In the genomic region with DNA sequence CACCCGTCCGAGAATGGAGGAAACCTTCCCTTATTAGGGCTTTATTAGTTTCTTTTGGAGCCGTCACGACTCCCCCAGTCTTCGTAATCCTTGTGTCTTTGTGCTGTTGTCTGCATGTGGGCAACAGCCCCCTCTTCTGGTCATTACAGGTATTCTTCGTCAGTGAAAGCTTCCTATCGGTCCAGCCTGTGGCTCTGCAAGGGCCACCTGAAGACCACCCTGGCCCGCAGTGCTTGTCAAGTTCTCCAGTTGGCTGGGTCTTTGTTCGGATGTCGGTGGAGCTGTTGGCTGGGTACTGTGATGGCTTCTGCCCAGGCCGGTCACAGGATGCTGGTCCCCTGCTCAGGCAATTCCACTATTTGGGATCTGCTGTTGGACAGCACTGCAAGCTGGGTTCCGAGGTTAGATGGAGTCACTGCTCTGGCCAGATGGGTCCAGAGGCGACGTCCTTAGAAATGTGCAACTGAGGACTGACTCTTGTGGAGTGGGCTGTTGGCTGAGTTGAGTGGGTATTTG, we compare ENCODE assay signal across 8 cellular contexts. TPM values are rescaled to one million over a fixed set of nuclear protein-coding genes. Genes with fewer than 3 reads are reported as not detected.
DNase-seq lines count a peak whose midpoint lies in the region; ATAC-seq and TF ChIP-seq lines count a peak whose summit lies in the region.

No MANE protein-coding gene starts in this region.

- no peaks in the 10 kb centered on the region for H3K9me3 ChIP-seq in uterus

- no peaks in the 10 kb centered on the region for H3K79me2 ChIP-seq in GM23338 (replicated peaks; ENCODE audit: insufficient read depth)

- intact Hi-C loops in uterus (cut with DNase I; ENCODE audit: low total_unique reads), result loop anchor here (10.0 kb wide), 1 partner anchor 212 kb away; no protein-coding TSS in a partner anchor

- no peaks in the 10 kb centered on the region for H4K20me1 ChIP-seq in GM23338 (replicated peaks; ENCODE audit: insufficient read depth)

- peak; percentile 98 for ATAC-seq in GM23338
- no peak for ATAC-seq in GM21737 (IDR thresholded peaks at IDR 0.05; ENCODE audit: unreplicated experiment)

- no peak overlapping the region for H3K4me2 ChIP-seq in GM23338

- peaks cover 69% of the 10 kb centered on the region for H3K36me3 Mint-ChIP-seq in GM23338 (ENCODE audit: low read depth)
- H3K36me3 Mint-ChIP-seq in neural crest cell (ENCODE audit: low read depth), result peaks cover 35% of the 10 kb centered on the region

- peaks cover 27% of the 10 kb centered on the region; the same call in 1 of the 2 replicates for H3K36me3 ChIP-seq in GM23338 (ENCODE audit: insufficient read depth)
- peaks cover 0 to 3% of the 10 kb centered on the region in 2 donors for H3K36me3 ChIP-seq in uterus

- H3K9me3 Mint-ChIP-seq in GM23338, result peaks cover 15% of the 10 kb centered on the region
- H3K9me3 Mint-ChIP-seq in neural crest cell, result peaks cover 6% of the 10 kb centered on the region

- H3K4me1 Mint-ChIP-seq in GM23338 (no peaks in the 10 kb centered on the region), neural crest cell (peaks cover 6% of the 10 kb centered on the region)

- H3K4me3 Mint-ChIP-seq in GM23338 (no peak overlapping the region), neural crest cell (no peak overlapping the region)

- TF ChIP-seq POLR2A in uterus (IDR thresholded peaks at IDR 0.05), result no peak

- H3K27me3 Mint-ChIP-seq in GM23338 (ENCODE audit: insufficient read depth, low read depth, poor library complexity) (peaks cover 3% of the 10 kb centered on the region), neural crest cell (ENCODE audit: low read depth) (no peaks in the 10 kb centered on the region)

- no peak overlapping the region for H2AFZ ChIP-seq in GM23338

- DNase-seq in CD1c-positive myeloid dendritic cell (ENCODE audit: extremely low spot score), result peak; percentile 57
- DNase-seq in GM23338 (ENCODE audit: low spot score), result peak; percentile 89
- peak; percentile 25 for DNase-seq in NCI-H69 (lab: John Stamatoyannopoulos, UW)
- peak; percentile 24 for DNase-seq in activated T-cell treated with anti-CD3 and anti-CD28 coated beads for 4 hours
- DNase-seq in fibroblast of pulmonary artery (ENCODE audit: low read depth), result peak; percentile 81
- DNase-seq in neural crest cell (ENCODE audit: low read depth, low spot score), result peak; percentile 71
- DNase-seq in uterus, result peak; percentile 59 to 73

- H3F3A ChIP-seq in GM23338 (replicated peaks; ENCODE audit: low read depth), result no peaks in the 10 kb centered on the region

- no peaks in the 10 kb centered on the region for H3K27me3 ChIP-seq in GM23338 (ENCODE audit: insufficient read depth)
- H3K27me3 ChIP-seq in uterus, result no peaks in the 10 kb centered on the region

- peak; percentile 89 to 93 for TF ChIP-seq CTCF in GM23338 (conservative IDR thresholded peaks at IDR 0.05; ENCODE audit: low read depth in 2 of 2)
- TF ChIP-seq CTCF in fibroblast of pulmonary artery (IDR thresholded peaks at IDR 0.05; ENCODE audit: low read length, missing control alignments), result peak; percentile 80
- peak; percentile 89 for TF ChIP-seq CTCF in neural crest cell (conservative IDR thresholded peaks at IDR 0.05)
- TF ChIP-seq CTCF in uterus (IDR thresholded peaks at IDR 0.05), result peak; percentile 76 to 84 (median 80)

- H3K27ac ChIP-seq in GM23338 (ENCODE audit: low read depth) (no peak overlapping the region), uterus (peak overlapping the region in 1 of 2 donors; percentile 38)

- H3K4me1 ChIP-seq in GM23338 (ENCODE audit: insufficient read depth) (no peaks in the 10 kb centered on the region), uterus (no peaks in the 10 kb centered on the region)

- no peak overlapping the region for H3K4me3 ChIP-seq in GM23338
- no peak overlapping the region for H3K4me3 ChIP-seq in fibroblast of pulmonary artery (replicated peaks; ENCODE audit: low read depth, low read length)
- no peak overlapping the region for H3K4me3 ChIP-seq in uterus

- H3K9me2 ChIP-seq in GM23338 (ENCODE audit: insufficient read depth), result peaks cover 5% of the 10 kb centered on the region; the same call in 1 of the 2 replicates

- H3K27ac Mint-ChIP-seq in GM23338 (no peak overlapping the region), neural crest cell (ENCODE audit: unreplicated experiment) (no peak overlapping the region)

TF ChIP-seq in GM23338, 12 proteins besides CTCF, POLR2A, EP300 and RAD21:
- TF ChIP-seq POLR2AphosphoS5 (IDR thresholded peaks at IDR 0.05; ENCODE audit: low read depth) (no peak), NANOG (IDR thresholded peaks at IDR 0.05; ENCODE audit: borderline replicate concordance) (peak; percentile 22; the same call in 1 of the 2 replicates), CREB1 (CRISPR knock-in tag; IDR thresholded peaks at IDR 0.05; ENCODE audit: low read depth) (no peak), ETS1 (IDR thresholded peaks at IDR 0.05) (no peak), ZNF462 (CRISPR knock-in tag; IDR thresholded peaks at IDR 0.05) (0 out of 2 replicates have a peak, but pooled peaks have one; percentile 7), ZNF114 (CRISPR knock-in tag; IDR thresholded peaks at IDR 0.05) (no peak)

RNA-seq across cellular contexts. Expression of gene E2F6, which starts 19.2 kb away (rescaled TPM):
- 20.7 and 30.2 TPM in 2 replicates for total RNA-seq in GM23338 (2014; rRNA removed; shearing (Covaris generic))
- 11.9 and 16.9 TPM in 2 replicates for polyA plus RNA-seq in GM23338 (2016; fragmentation: Nextera tagmentation; extraction: Ambion mirVana)
- 28.5 and 28.9 TPM in 2 replicates for total RNA-seq in neural crest cell
- 10 to 100 TPM; 10.2 to 25.0 (median 20.7) TPM for total RNA-seq in uterus

Comparison
In these comparisons a context has a peak if more than half of its experiments do, and no peak if none do; other contexts are left out.
1. DNase-seq: peak in every context shown above with its lines; median percentile 89 in GM23338; 81 in fibroblast of pulmonary artery; 71 in neural crest cell; 66 in uterus; 57 in CD1c-positive myeloid dendritic cell; 25 in NCI-H69; 24 in activated T-cell treated with anti-CD3 and anti-CD28 coated beads for 4 hours.